In the genomic region with DNA sequence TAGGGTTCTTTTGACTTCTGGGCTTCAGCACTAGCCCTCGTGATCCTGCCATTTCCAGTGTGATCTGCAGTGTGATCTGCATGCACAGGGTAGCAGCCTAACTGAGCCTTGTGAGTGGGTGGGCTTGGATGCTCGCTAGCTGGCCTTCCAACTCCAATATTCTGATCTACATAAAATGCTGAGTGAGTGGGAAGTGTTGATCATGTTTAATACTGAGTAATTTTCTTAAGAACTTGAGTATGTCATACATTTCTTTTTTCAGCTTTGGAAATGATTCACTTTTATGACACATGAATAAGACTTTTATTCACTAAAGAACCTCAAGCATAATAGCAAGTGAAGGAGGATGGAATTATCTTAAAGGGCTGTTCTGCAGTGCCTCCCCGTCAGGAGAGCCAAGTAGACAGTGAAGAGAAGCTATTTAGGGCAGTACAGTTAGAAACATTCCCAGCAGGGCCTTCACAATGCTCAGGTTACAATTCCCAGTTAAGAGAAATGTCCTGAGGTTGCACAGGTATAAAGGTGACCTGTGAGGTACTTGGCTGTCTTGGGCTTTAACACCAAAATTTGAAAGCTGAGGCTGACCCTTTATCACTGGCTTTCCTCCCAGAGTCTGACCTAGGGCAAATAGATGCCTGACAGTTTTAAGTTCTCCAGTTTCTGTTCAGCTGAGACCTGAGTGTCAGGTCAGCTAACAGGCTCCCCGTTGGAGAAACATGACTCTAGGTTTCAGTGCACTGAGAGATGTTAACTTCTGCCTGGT, we compare ENCODE assay signal across 1 cellular context.
TF ChIP-seq lines count a peak whose summit lies in the region.

No MANE protein-coding gene starts in this region.

TF ChIP-seq in K562, 482 proteins besides CTCF, POLR2A, EP300 and RAD21:
- TF ChIP-seq PATZ1 (CRISPR knock-in tag; IDR thresholded peaks at IDR 0.05; ENCODE audit: borderline replicate concordance): no peak
- TF ChIP-seq, protein P1, sequence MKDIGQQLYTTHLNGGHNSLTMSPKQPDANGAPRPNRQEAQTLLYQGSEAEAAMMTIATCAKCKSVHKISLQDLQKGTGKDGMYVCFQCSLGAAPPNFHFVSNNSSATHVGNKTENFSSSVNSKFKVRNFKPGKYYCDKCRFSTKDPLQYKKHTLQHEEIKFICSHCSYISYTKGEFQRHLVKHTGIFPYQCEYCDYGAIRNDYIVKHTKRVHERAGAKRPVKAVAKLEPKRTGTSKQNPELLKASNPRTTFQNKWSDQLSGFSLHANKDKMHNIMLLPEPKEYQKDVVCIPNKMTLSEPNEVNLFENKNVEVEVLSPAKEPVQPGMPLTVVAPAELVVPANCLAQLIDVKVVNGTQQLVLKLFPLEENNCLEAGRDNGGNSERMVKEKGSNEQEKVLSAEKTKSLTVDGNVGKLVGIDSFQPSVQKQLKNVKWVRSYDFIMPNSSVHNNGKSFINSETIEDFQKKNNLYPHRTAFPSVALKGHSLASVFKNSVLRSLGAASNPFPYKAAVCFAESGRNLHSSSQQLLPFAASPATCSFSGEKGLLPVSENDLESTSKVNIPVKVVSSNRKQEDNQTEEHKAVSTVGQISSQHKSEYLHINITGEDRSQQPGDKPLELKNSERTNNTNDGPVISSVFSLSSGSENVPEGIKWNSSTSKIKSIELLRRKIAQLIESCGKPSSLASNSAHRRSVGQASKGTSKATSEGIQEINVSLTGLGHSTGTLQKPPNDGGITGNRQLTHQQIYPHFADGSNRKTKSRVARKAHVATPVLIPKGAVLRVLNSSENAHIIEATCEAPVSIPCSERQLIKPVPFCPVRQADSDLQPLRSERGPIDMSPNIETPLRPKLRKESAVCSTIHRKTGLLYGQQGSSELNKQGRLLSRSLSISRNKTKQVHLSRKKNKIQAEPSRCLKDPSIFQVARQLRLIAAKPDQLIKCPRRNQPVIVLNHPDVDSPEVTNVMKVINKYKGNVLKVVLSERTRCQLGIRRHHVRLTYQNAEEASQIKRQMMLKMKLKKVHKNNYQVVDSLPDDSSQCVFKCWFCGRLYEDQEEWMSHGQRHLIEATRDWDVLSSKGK (CRISPR knock-in tag; IDR thresholded peaks at IDR 0.05): no peak
- peak; percentile 27; the same call in 1 of the 2 replicates for TF ChIP-seq ZNF316 (IDR thresholded peaks at IDR 0.05)
TF ChIP-seq in K562: peak in this region for 1.
